ENCODE assay signal across 8 cellular contexts in the genomic region with DNA sequence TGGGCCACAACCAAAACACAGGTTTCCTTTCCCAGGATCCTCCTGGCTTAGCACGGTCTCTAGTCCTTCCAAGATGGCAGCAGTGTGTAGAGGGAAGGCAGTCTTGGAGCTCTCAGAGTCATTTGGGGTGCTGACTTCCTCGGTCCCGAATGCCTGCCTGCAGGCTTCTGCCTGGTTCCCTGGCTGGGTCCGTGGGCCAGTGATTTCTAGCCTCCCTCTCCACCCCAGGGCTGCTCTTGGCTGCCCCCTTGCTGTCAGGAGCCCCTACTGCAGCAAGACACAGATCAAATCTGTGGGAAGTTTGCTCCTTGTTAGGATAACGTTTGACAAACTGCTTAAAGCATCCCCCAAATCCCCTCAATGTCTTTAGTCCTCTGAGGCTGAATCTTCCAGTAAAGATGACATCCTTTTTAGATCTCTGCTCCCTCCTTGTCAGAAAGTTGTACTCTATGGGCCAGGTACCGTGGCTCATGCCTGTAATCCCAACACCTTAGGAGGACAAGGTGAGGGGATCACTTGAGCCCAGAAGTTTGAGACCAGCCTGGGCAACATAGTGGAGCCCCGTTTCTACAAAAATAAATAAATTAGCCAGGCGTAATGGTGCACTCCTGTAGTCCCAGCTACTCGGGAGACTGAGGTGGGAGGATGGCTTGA.
A peak's percentile ranks its signal among the peaks of the same experiment; 100 is the strongest.
DNase-seq lines count a peak whose midpoint lies in the region; ATAC-seq, FAIRE-seq and TF ChIP-seq lines count a peak whose summit lies in the region.

No MANE protein-coding gene starts in this region.

- intact Hi-C loops in thyroid gland (cut with DNase I) = no loop called here

- peak overlapping the region; percentile 20 for H4K5ac ChIP-seq in H1 (ENCODE audit: insufficient read length, low read depth, low read length)

- no peak overlapping the region for H3K4ac ChIP-seq in H1 (replicated peaks; ENCODE audit: insufficient read length, low read depth, low read length)

- peak overlapping the region; percentile 85; the same call in 1 of the 2 replicates for H3K18ac ChIP-seq in H1 (ENCODE audit: extremely low read depth, low read length)

- TF ChIP-seq RAD21 in H1 (IDR thresholded peaks at IDR 0.05 in 1 of 2, conservative IDR thresholded peaks at IDR 0.05 in 1 of 2; ENCODE audit: low read depth in 2 of 2, low read length in 2 of 2) = peak; percentile 86 to 89

- H3K79me1 ChIP-seq in H1 (ENCODE audit: low read depth, low read length) = no peaks in the 10 kb centered on the region

- no peak for TF ChIP-seq POLR2A in H1 (IDR thresholded peaks at IDR 0.05; ENCODE audit: control extremely low read depth in 1 of 2, low read depth in 2 of 2, low read length in 2 of 2)
- TF ChIP-seq POLR2A in thyroid gland (IDR thresholded peaks at IDR 0.05) = no peak

- H3K4me2 ChIP-seq in H1 (ENCODE audit: insufficient read depth in 1 of 2, low read depth in 2 of 2, low read length in 2 of 2) = no peak overlapping the region

- no peak for TF ChIP-seq EP300 in H1 (IDR thresholded peaks at IDR 0.05; ENCODE audit: borderline replicate concordance in 1 of 2, low read depth in 2 of 2, low read length in 2 of 2)

- H3K36me3 ChIP-seq in H1 (ENCODE audit: control insufficient read depth in 2 of 4, insufficient read depth in 4 of 4, low read length in 3 of 4) (no peaks in the 10 kb centered on the region), thyroid gland (no peaks in the 10 kb centered on the region)

- peak; percentile 90 for FAIRE-seq in H1 (lab: Jason Lieb, UNC)

- CTCF ChIA-PET in H1 (lab: Charles Lee; ENCODE audit: partially characterized antibody) = interaction anchor here (0.6 to 4.8 kb wide), 31 partner anchors 9 to 936 kb away, joined by 3 to 19 read pairs (median 4); no protein-coding TSS in a partner anchor

- no peak overlapping the region for H3K23ac ChIP-seq in H1 (ENCODE audit: insufficient read length)

- H2AK5ac ChIP-seq in H1 (ENCODE audit: low read depth, low read length) = no peak overlapping the region

- 0 out of 2 replicates have a peak overlapping the region, but pooled peaks have one; percentile 83 for H2BK15ac ChIP-seq in H1 (ENCODE audit: low read length)

- no peak overlapping the region for H3K14ac ChIP-seq in H1 (ENCODE audit: insufficient read length)

- H3K4me1 Mint-ChIP-seq in naive thymus-derived CD8-positive, alpha-beta T cell = peaks cover 10 to 20% (median 11%) of the 10 kb centered on the region in 4 donors

- no peak overlapping the region for H3K56ac ChIP-seq in H1 (replicated peaks; ENCODE audit: insufficient read length, low read depth, low read length)

- DNase-seq in ELF-1 (ENCODE audit: low read depth, low spot score) = peak; percentile 74
- no peak for DNase-seq in LNCaP clone FGC (ENCODE audit: low read depth)
- DNase-seq in activated CD4-positive, alpha-beta T cell treated with anti-CD3 and anti-CD28 coated beads, Interleukin-2, amount 50 U/mL, for 1 hour = peak; percentile 51
- DNase-seq in H1 (ENCODE audit: low read depth in 1 of 2, low spot score in 2 of 2) = peak; percentile 46 to 90
- DNase-seq in naive thymus-derived CD8-positive, alpha-beta T cell = peak in 9 of 10 donors; percentile 18 to 55 (median 46)
- DNase-seq in thyroid gland = peak; percentile 26 to 40

- peaks cover 0 to 1% (median 0%) of the 10 kb centered on the region in 9 donors for H3K9me3 Mint-ChIP-seq in naive thymus-derived CD8-positive, alpha-beta T cell

- H2BK120ac ChIP-seq in H1 (replicated peaks; ENCODE audit: low read depth, low read length) = no peak overlapping the region

- H3K27me3 ChIP-seq in H1 (replicated peaks in 1 of 4; ENCODE audit: control insufficient read depth in 3 of 4, extremely low read depth in 1 of 4, insufficient read depth in 3 of 4, low read length in 3 of 4) (no peaks in the 10 kb centered on the region), thyroid gland (no peaks in the 10 kb centered on the region)

- 49% methylated on average over 9 of the region's 9 CpGs; no CpG with 5 or more reads in 1 of the 2 experiments for WGBS in H1 (ENCODE audit: extremely low coverage in 1 of 2, insufficient coverage in 1 of 2, insufficient read length in 1 of 2, insufficient replicate concordance in 2 of 2, low coverage in 1 of 2, low lambda C conversion rate in 2 of 2, missing lambda C conversion rate in 1 of 2), 2 experiments
- 36 to 49% methylated on average over 9 of the region's 9 CpGs for WGBS in thyroid gland, 2 donors

- TF ChIP-seq CTCF in LNCaP clone FGC (IDR thresholded peaks at IDR 0.05; ENCODE audit: control insufficient read depth, extremely low read depth, insufficient read depth) (peak; percentile 96), H1 (IDR thresholded peaks at IDR 0.05; ENCODE audit: control extremely low read depth in 1 of 3, insufficient read depth in 1 of 3, low read depth in 1 of 3, low read length in 3 of 3) (peak; percentile 89 to 99 (median 93)), thyroid gland (IDR thresholded peaks at IDR 0.05) (peak; percentile 37 to 83 (median 60))

- peak overlapping the region; percentile 99 for H2AFZ ChIP-seq in H1 (ENCODE audit: low read length)

- peak; percentile 42 to 53 for ATAC-seq in naive thymus-derived CD8-positive, alpha-beta T cell
- ATAC-seq in HG02623 (IDR thresholded peaks at IDR 0.05; ENCODE audit: unreplicated experiment) (no peak), HG03139 (IDR thresholded peaks at IDR 0.05; ENCODE audit: unreplicated experiment) (no peak)

- H3K9me3 ChIP-seq in H1 (ENCODE audit: insufficient read depth in 2 of 2, low read depth in 1 of 2, low read length in 1 of 2) (no peaks in the 10 kb centered on the region), thyroid gland (no peaks in the 10 kb centered on the region)

- H2BK12ac ChIP-seq in H1 (ENCODE audit: low read depth, low read length) = peak overlapping the region; percentile 53; the same call in 1 of the 2 replicates

- POLR2A ChIA-PET in H1 (lab: Charles Lee; ENCODE audit: partially characterized antibody) = no interaction called here
- POLR2A ChIA-PET in naive thymus-derived CD8-positive, alpha-beta T cell (lab: Charles Lee) = no interaction called here

- peak overlapping the region in 1 of 10 donors; percentile 64 for H3K27ac Mint-ChIP-seq in naive thymus-derived CD8-positive, alpha-beta T cell

- peaks cover 0 to 7% (median 0%) of the 10 kb centered on the region in 3 donors for H3K36me3 Mint-ChIP-seq in naive thymus-derived CD8-positive, alpha-beta T cell

- H3K79me2 ChIP-seq in H1 (ENCODE audit: control insufficient read depth in 1 of 2, insufficient read depth in 2 of 2, low read length in 2 of 2) = no peaks in the 10 kb centered on the region

- H3K9ac ChIP-seq in H1 (replicated peaks in 1 of 4; ENCODE audit: extremely low read depth in 1 of 4, low read depth in 3 of 4, low read length in 3 of 4) = no peak overlapping the region; a peak in 1 of 7 replicates

- peaks cover 3 to 48% (median 12%) of the 10 kb centered on the region in 5 donors for H3K27me3 Mint-ChIP-seq in naive thymus-derived CD8-positive, alpha-beta T cell

- H3K27ac ChIP-seq in H1 (ENCODE audit: low read depth, low read length) (no peak overlapping the region), thyroid gland (no peak overlapping the region)

- H4K91ac ChIP-seq in H1 (replicated peaks; ENCODE audit: insufficient read length, low read length) = no peak overlapping the region

- no peak overlapping the region for H2BK5ac ChIP-seq in H1 (ENCODE audit: low read depth, low read length)

- no peak overlapping the region for H3K4me3 ChIP-seq in LNCaP clone FGC (ENCODE audit: low read depth, low read length)
- H3K4me3 ChIP-seq in H1 (ENCODE audit: extremely low read depth in 1 of 4, insufficient read depth in 2 of 4, low read depth in 3 of 4, low read length in 4 of 4) = no peak overlapping the region
- H3K4me3 ChIP-seq in thyroid gland (replicated peaks in 1 of 3) = no peak overlapping the region

- no peak overlapping the region for H4K8ac ChIP-seq in H1 (ENCODE audit: extremely low read depth, insufficient read depth, low read length)

- no peaks in the 10 kb centered on the region for H4K20me1 ChIP-seq in H1 (replicated peaks in 1 of 2; ENCODE audit: control insufficient read depth in 1 of 2, insufficient read depth in 2 of 2, low read length in 2 of 2)

- H3K4me3 Mint-ChIP-seq in naive thymus-derived CD8-positive, alpha-beta T cell = no peak overlapping the region

- no peaks in the 10 kb centered on the region; a peak in 2 of 7 replicates for H3K4me1 ChIP-seq in H1 (replicated peaks in 1 of 4; ENCODE audit: control insufficient read depth in 3 of 4, insufficient read depth in 4 of 4, low read length in 3 of 4)
- H3K4me1 ChIP-seq in thyroid gland = no peaks in the 10 kb centered on the region

- no peak overlapping the region for H2BK20ac ChIP-seq in H1 (ENCODE audit: low read length)

- no peaks in the 10 kb centered on the region; the same call in 1 of the 2 replicates for H3K23me2 ChIP-seq in H1 (ENCODE audit: low read depth, low read length)

TF ChIP-seq in H1, 55 proteins besides CTCF, POLR2A, EP300 and RAD21 (continues in another document):
- TF ChIP-seq GABPA (IDR thresholded peaks at IDR 0.05; ENCODE audit: borderline replicate concordance, insufficient read depth, low read length) = peak; percentile 77; the same call in 1 of the 2 replicates
- no peak for TF ChIP-seq POLR2AphosphoS5 (IDR thresholded peaks at IDR 0.05; ENCODE audit: low read depth, low read length)
- peak; percentile 78 for TF ChIP-seq TBP (IDR thresholded peaks at IDR 0.05; ENCODE audit: low read depth, low read length)
- peak; percentile 82 for TF ChIP-seq YY1 (IDR thresholded peaks at IDR 0.05; ENCODE audit: low read depth, low read length)
- TF ChIP-seq MAX (IDR thresholded peaks at IDR 0.05) = 0 out of 2 replicates have a peak, but pooled peaks have one; percentile 30
- TF ChIP-seq BACH1 (IDR thresholded peaks at IDR 0.05; ENCODE audit: low read length) = peak; percentile 27; the same call in 1 of the 2 replicates
- 0 out of 2 replicates have a peak, but pooled peaks have one; percentile 8 for TF ChIP-seq CREB1 (IDR thresholded peaks at IDR 0.05)
- 0 out of 2 replicates have a peak, but pooled peaks have one; percentile 40 for TF ChIP-seq USF2 (IDR thresholded peaks at IDR 0.05; ENCODE audit: low read length)
- TF ChIP-seq, protein P1, sequence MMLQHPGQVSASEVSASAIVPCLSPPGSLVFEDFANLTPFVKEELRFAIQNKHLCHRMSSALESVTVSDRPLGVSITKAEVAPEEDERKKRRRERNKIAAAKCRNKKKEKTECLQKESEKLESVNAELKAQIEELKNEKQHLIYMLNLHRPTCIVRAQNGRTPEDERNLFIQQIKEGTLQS (IDR thresholded peaks at IDR 0.05; ENCODE audit: insufficient read depth, low read depth, low read length) = no peak

Comparison
In these comparisons a context has a peak if more than half of its experiments do, and no peak if none do; other contexts are left out.
1. ATAC-seq: peak in naive thymus-derived CD8-positive, alpha-beta T cell (2 of 2); none in HG02623 (single experiment) and HG03139 (single experiment).
2. Peak in every context shown above with its lines, with median percentiles within 50 percentile points of each other: CTCF ChIP-seq.